Comparison of ENCODE assay signal across 35 cellular contexts in genomic region chr4:93660036-93660435, GRCh38.
"Had no signal": no experiment of that assay in that cellular context is flagged by ENCODE, and none has a peak within 500 bp of the region (broad histone marks: within the 10 kb centered on the region; RNA-seq: fewer than 3 reads in every experiment).

No MANE protein-coding gene starts in this region.

- H3K9me3 ChIP-seq: adrenal gland, body of pancreas, breast epithelium had no signal

- H3K36me3 ChIP-seq: adrenal gland, brain microvascular endothelial cell, breast epithelium had no signal

- ATAC-seq: activated CD8-positive, alpha-beta T cell treated with anti-CD3 and anti-CD28 coated beads for 36 hours; activated naive CD4-positive, alpha-beta T cell treated with anti-CD3 and anti-CD28 coated beads, Interleukin-2, amount 50 U/mL, for 72 hours; activated T-cell treated with anti-CD3 and anti-CD28 coated beads, Interleukin-2, amount 50 U/mL, for 4 hours; activated T-cell treated with anti-CD3 and anti-CD28 coated beads, Interleukin-2, amount 50 U/mL, for 72 hours; activated T-helper 17 cell treated with anti-CD3 and anti-CD28 coated beads, Interleukin-2, amount 50 U/mL, for 72 hours; body of pancreas had no signal

- H3K27me3 Mint-ChIP-seq: activated B cell treated with CpG ODN at 0.5 μM for 24 hours; activated CD4-positive, alpha-beta memory T cell treated with anti-CD3 and anti-CD28 coated beads for 36 hours; activated CD4-positive, alpha-beta T cell treated with anti-CD3 and anti-CD28 coated beads, Interleukin-2, amount 10 ng/mL, durations not matched to agents 24 days and 14 days; activated CD8-positive, alpha-beta T cell treated with anti-CD3 and anti-CD28 coated beads for 36 hours; activated naive CD8-positive, alpha-beta T cell treated with anti-CD3 and anti-CD28 coated beads for 36 hours; activated T-helper 17 cell treated with anti-CD3 and anti-CD28 coated beads, Interleukin-2, amount 50 U/mL, for 72 hours had no signal

- DNase-seq: activated B cell treated with CpG ODN at 0.5 μM for 24 hours; activated CD4-positive, alpha-beta memory T cell treated with anti-CD3 and anti-CD28 coated beads for 36 hours; activated CD4-positive, alpha-beta T cell treated with anti-CD3 and anti-CD28 coated beads for 4 hours; activated CD4-positive, alpha-beta T cell treated with anti-CD3 and anti-CD28 coated beads, Interleukin-2, amount 10 ng/mL, durations not matched to agents 24 days and 14 days; activated CD4-positive, alpha-beta T cell treated with anti-CD3 and anti-CD28 coated beads, Interleukin-2, amount 50 U/mL, for 1 hour; activated CD4-positive, alpha-beta T cell treated with anti-CD3 and anti-CD28 coated beads, Interleukin-2, amount 50 U/mL, for 4 hours; activated CD4-positive, CD25-positive, alpha-beta regulatory T cell treated with anti-CD3 and anti-CD28 coated beads, Interleukin-2, amount 50 U/mL, for 72 hours; activated CD8-positive, alpha-beta memory T cell treated with anti-CD3 and anti-CD28 coated beads, Interleukin-2, amount 50 U/mL, for 4 hours; activated CD8-positive, alpha-beta T cell treated with anti-CD3 and anti-CD28 coated beads for 36 hours; activated effector memory CD4-positive, alpha-beta T cell treated with anti-CD3 and anti-CD28 coated beads, Interleukin-2, amount 50 U/mL, for 16 hours; activated gamma-delta T cell treated with Interleukin-2 at 50 U/mL for 16 hours; activated naive CD4-positive, alpha-beta T cell; activated naive CD4-positive, alpha-beta T cell treated with anti-CD3 and anti-CD28 coated beads for 36 hours; activated naive CD4-positive, alpha-beta T cell treated with anti-CD3 and anti-CD28 coated beads, Interleukin-2, amount 50 U/mL, for 16 hours; activated naive CD8-positive, alpha-beta T cell treated with anti-CD3 and anti-CD28 coated beads for 36 hours; activated T-cell treated with anti-CD3 and anti-CD28 coated beads for 4 hours; activated T-cell treated with anti-CD3 and anti-CD28 coated beads, Interleukin-2, amount 50 U/mL, for 1 hour; activated T-cell treated with anti-CD3 and anti-CD28 coated beads, Interleukin-2, amount 50 U/mL, for 4 hours; activated T-cell treated with anti-CD3 and anti-CD28 coated beads, Interleukin-2, amount 50 U/mL, for 72 hours; adrenal gland; amniotic stem cell; aorta; body of pancreas; brain microvascular endothelial cell; central memory CD4-positive, alpha-beta T cell; T-helper 1 cell; T-helper 2 cell; T-helper 9 cell had no signal

- H3K9me3 Mint-ChIP-seq: activated B cell treated with CpG ODN at 0.5 μM for 24 hours; activated CD4-positive, alpha-beta memory T cell treated with anti-CD3 and anti-CD28 coated beads for 36 hours; activated CD4-positive, alpha-beta T cell treated with anti-CD3 and anti-CD28 coated beads, Interleukin-2, amount 10 ng/mL, durations not matched to agents 24 days and 14 days; activated CD8-positive, alpha-beta T cell treated with anti-CD3 and anti-CD28 coated beads for 36 hours; activated naive CD8-positive, alpha-beta T cell treated with anti-CD3 and anti-CD28 coated beads for 36 hours; activated T-helper 1 cell treated with anti-CD3 and anti-CD28 coated beads, Interleukin-12 subunit alpha, Interleukin-12 subunit beta, Interleukin-2, Interleukin-4 antibody, amounts not matched to agents 30 ng/mL and 10 ng/mL and 1 ng/mL, durations not matched to agents 14 hours and 24 hours and 36 hours; T-helper 1 cell treated with Interleukin-12 subunit alpha and Interleukin-12 subunit beta and Interleukin-4 antibody, amounts not matched to agents 30 μg/mL and 1 μg/mL, for 36 hours; T-helper 2 cell treated with Interferon-gamma antibody and Interleukin-4, amounts not matched to agents 5 μg/mL and 100 μg/mL, for 36 hours had no signal

- H3K4me1 ChIP-seq: adrenal gland, body of pancreas, breast epithelium had no signal

- H3K4me3 Mint-ChIP-seq: activated B cell treated with CpG ODN at 0.5 μM for 24 hours; activated CD4-positive, alpha-beta memory T cell treated with anti-CD3 and anti-CD28 coated beads for 36 hours; activated CD4-positive, alpha-beta T cell treated with anti-CD3 and anti-CD28 coated beads, Interleukin-2, amount 10 ng/mL, durations not matched to agents 24 days and 14 days; activated CD8-positive, alpha-beta T cell treated with anti-CD3 and anti-CD28 coated beads for 36 hours; activated naive CD4-positive, alpha-beta T cell treated with anti-CD3 and anti-CD28 coated beads for 36 hours; activated naive CD8-positive, alpha-beta T cell treated with anti-CD3 and anti-CD28 coated beads for 36 hours; activated T-cell treated with anti-CD3 and anti-CD28 coated beads, Interleukin-2, amount 50 U/mL, for 4 hours; activated T-cell treated with anti-CD3 and anti-CD28 coated beads, Interleukin-2, amount 50 U/mL, for 72 hours; activated T-helper 1 cell treated with anti-CD3 and anti-CD28 coated beads, Interleukin-12 subunit alpha, Interleukin-12 subunit beta, Interleukin-2, Interleukin-4 antibody, amounts not matched to agents 30 ng/mL and 10 ng/mL and 1 ng/mL, durations not matched to agents 14 hours and 24 hours and 36 hours; activated T-helper 17 cell treated with anti-CD3 and anti-CD28 coated beads, Interleukin-2, amount 50 U/mL, for 72 hours; T-helper 1 cell treated with Interleukin-12 subunit alpha and Interleukin-12 subunit beta and Interleukin-4 antibody, amounts not matched to agents 30 μg/mL and 1 μg/mL, for 36 hours; T-helper 2 cell treated with Interferon-gamma antibody and Interleukin-4, amounts not matched to agents 5 μg/mL and 100 μg/mL, for 36 hours had no signal

- H3K36me3 Mint-ChIP-seq: activated CD4-positive, alpha-beta memory T cell treated with anti-CD3 and anti-CD28 coated beads for 36 hours; activated naive CD4-positive, alpha-beta T cell treated with anti-CD3 and anti-CD28 coated beads, Interleukin-2, amount 50 U/mL, for 72 hours; activated naive CD8-positive, alpha-beta T cell treated with anti-CD3 and anti-CD28 coated beads for 36 hours had no signal

- H3K27me3 ChIP-seq: adrenal gland, body of pancreas, brain microvascular endothelial cell, breast epithelium had no signal

- H3K27ac ChIP-seq: adrenal gland, body of pancreas, brain microvascular endothelial cell, breast epithelium, VCaP had no signal

- H3K27ac Mint-ChIP-seq: activated B cell treated with CpG ODN at 0.5 μM for 24 hours; activated CD4-positive, alpha-beta memory T cell treated with anti-CD3 and anti-CD28 coated beads for 36 hours; activated CD4-positive, alpha-beta T cell treated with anti-CD3 and anti-CD28 coated beads, Interleukin-2, amount 10 ng/mL, durations not matched to agents 24 days and 14 days; activated CD8-positive, alpha-beta T cell treated with anti-CD3 and anti-CD28 coated beads for 36 hours; activated naive CD4-positive, alpha-beta T cell treated with anti-CD3 and anti-CD28 coated beads for 36 hours; activated naive CD4-positive, alpha-beta T cell treated with anti-CD3 and anti-CD28 coated beads, Interleukin-2, amount 50 U/mL, for 72 hours; activated naive CD8-positive, alpha-beta T cell treated with anti-CD3 and anti-CD28 coated beads for 36 hours; activated T-cell treated with anti-CD3 and anti-CD28 coated beads, Interleukin-2, amount 50 U/mL, for 72 hours; activated T-helper 1 cell treated with anti-CD3 and anti-CD28 coated beads, Interleukin-12 subunit alpha, Interleukin-12 subunit beta, Interleukin-2, Interleukin-4 antibody, amounts not matched to agents 30 ng/mL and 10 ng/mL and 1 ng/mL, durations not matched to agents 14 hours and 24 hours and 36 hours; activated T-helper 17 cell treated with anti-CD3 and anti-CD28 coated beads, Interleukin-2, amount 50 U/mL, for 72 hours; T-helper 1 cell treated with Interleukin-12 subunit alpha and Interleukin-12 subunit beta and Interleukin-4 antibody, amounts not matched to agents 30 μg/mL and 1 μg/mL, for 36 hours; T-helper 2 cell treated with Interferon-gamma antibody and Interleukin-4, amounts not matched to agents 5 μg/mL and 100 μg/mL, for 36 hours had no signal

- H3K4me1 Mint-ChIP-seq: activated B cell treated with CpG ODN at 0.5 μM for 24 hours; activated CD4-positive, alpha-beta T cell treated with anti-CD3 and anti-CD28 coated beads, Interleukin-2, amount 10 ng/mL, durations not matched to agents 24 days and 14 days; activated naive CD8-positive, alpha-beta T cell treated with anti-CD3 and anti-CD28 coated beads for 36 hours; activated T-helper 17 cell treated with anti-CD3 and anti-CD28 coated beads, Interleukin-2, amount 50 U/mL, for 72 hours had no signal

- H3K4me3 ChIP-seq: adrenal gland, body of pancreas, breast epithelium had no signal
